37 cellular contexts compared by ENCODE assay signal in genomic region chr13:58584610-58585009, GRCh38.
"Had no signal": no experiment of that assay in that cellular context is flagged by ENCODE, and none has a peak within 500 bp of the region (broad histone marks: within the 10 kb centered on the region; RNA-seq: fewer than 3 reads in every experiment).

No MANE protein-coding gene starts in this region.

- H3K36me3 Mint-ChIP-seq: activated CD4-positive, alpha-beta memory T cell treated with anti-CD3 and anti-CD28 coated beads for 36 hours; activated naive CD4-positive, alpha-beta T cell treated with anti-CD3 and anti-CD28 coated beads, Interleukin-2, amount 50 U/mL, for 72 hours; activated naive CD8-positive, alpha-beta T cell treated with anti-CD3 and anti-CD28 coated beads for 36 hours had no signal

- FAIRE-seq: astrocyte, TTC549 had no signal

- H3K4me1 Mint-ChIP-seq: activated B cell treated with CpG ODN at 0.5 μM for 24 hours; activated CD4-positive, alpha-beta T cell treated with anti-CD3 and anti-CD28 coated beads, Interleukin-2, amount 10 ng/mL, durations not matched to agents 24 days and 14 days; activated naive CD8-positive, alpha-beta T cell treated with anti-CD3 and anti-CD28 coated beads for 36 hours; activated T-helper 17 cell treated with anti-CD3 and anti-CD28 coated beads, Interleukin-2, amount 50 U/mL, for 72 hours had no signal

- H3K4me3 Mint-ChIP-seq: activated B cell treated with CpG ODN at 0.5 μM for 24 hours; activated CD4-positive, alpha-beta memory T cell treated with anti-CD3 and anti-CD28 coated beads for 36 hours; activated CD4-positive, alpha-beta T cell treated with anti-CD3 and anti-CD28 coated beads, Interleukin-2, amount 10 ng/mL, durations not matched to agents 24 days and 14 days; activated CD8-positive, alpha-beta T cell treated with anti-CD3 and anti-CD28 coated beads for 36 hours; activated naive CD4-positive, alpha-beta T cell treated with anti-CD3 and anti-CD28 coated beads for 36 hours; activated naive CD8-positive, alpha-beta T cell treated with anti-CD3 and anti-CD28 coated beads for 36 hours; activated T-cell treated with anti-CD3 and anti-CD28 coated beads, Interleukin-2, amount 50 U/mL, for 4 hours; activated T-cell treated with anti-CD3 and anti-CD28 coated beads, Interleukin-2, amount 50 U/mL, for 72 hours; activated T-helper 1 cell treated with anti-CD3 and anti-CD28 coated beads, Interleukin-12 subunit alpha, Interleukin-12 subunit beta, Interleukin-2, Interleukin-4 antibody, amounts not matched to agents 30 ng/mL and 10 ng/mL and 1 ng/mL, durations not matched to agents 14 hours and 24 hours and 36 hours; activated T-helper 17 cell treated with anti-CD3 and anti-CD28 coated beads, Interleukin-2, amount 50 U/mL, for 72 hours; T-helper 1 cell treated with Interleukin-12 subunit alpha and Interleukin-12 subunit beta and Interleukin-4 antibody, amounts not matched to agents 30 μg/mL and 1 μg/mL, for 36 hours; T-helper 2 cell treated with Interferon-gamma antibody and Interleukin-4, amounts not matched to agents 5 μg/mL and 100 μg/mL, for 36 hours had no signal

- ATAC-seq: activated CD8-positive, alpha-beta T cell treated with anti-CD3 and anti-CD28 coated beads for 36 hours; activated naive CD4-positive, alpha-beta T cell treated with anti-CD3 and anti-CD28 coated beads, Interleukin-2, amount 50 U/mL, for 72 hours; activated T-cell treated with anti-CD3 and anti-CD28 coated beads, Interleukin-2, amount 50 U/mL, for 4 hours; activated T-cell treated with anti-CD3 and anti-CD28 coated beads, Interleukin-2, amount 50 U/mL, for 72 hours; activated T-helper 17 cell treated with anti-CD3 and anti-CD28 coated beads, Interleukin-2, amount 50 U/mL, for 72 hours; body of pancreas had no signal

- H3K27ac Mint-ChIP-seq: activated B cell treated with CpG ODN at 0.5 μM for 24 hours; activated CD4-positive, alpha-beta memory T cell treated with anti-CD3 and anti-CD28 coated beads for 36 hours; activated CD4-positive, alpha-beta T cell treated with anti-CD3 and anti-CD28 coated beads, Interleukin-2, amount 10 ng/mL, durations not matched to agents 24 days and 14 days; activated CD8-positive, alpha-beta T cell treated with anti-CD3 and anti-CD28 coated beads for 36 hours; activated naive CD4-positive, alpha-beta T cell treated with anti-CD3 and anti-CD28 coated beads for 36 hours; activated naive CD4-positive, alpha-beta T cell treated with anti-CD3 and anti-CD28 coated beads, Interleukin-2, amount 50 U/mL, for 72 hours; activated naive CD8-positive, alpha-beta T cell treated with anti-CD3 and anti-CD28 coated beads for 36 hours; activated T-cell treated with anti-CD3 and anti-CD28 coated beads, Interleukin-2, amount 50 U/mL, for 72 hours; activated T-helper 1 cell treated with anti-CD3 and anti-CD28 coated beads, Interleukin-12 subunit alpha, Interleukin-12 subunit beta, Interleukin-2, Interleukin-4 antibody, amounts not matched to agents 30 ng/mL and 10 ng/mL and 1 ng/mL, durations not matched to agents 14 hours and 24 hours and 36 hours; activated T-helper 17 cell treated with anti-CD3 and anti-CD28 coated beads, Interleukin-2, amount 50 U/mL, for 72 hours; T-helper 1 cell treated with Interleukin-12 subunit alpha and Interleukin-12 subunit beta and Interleukin-4 antibody, amounts not matched to agents 30 μg/mL and 1 μg/mL, for 36 hours; T-helper 2 cell treated with Interferon-gamma antibody and Interleukin-4, amounts not matched to agents 5 μg/mL and 100 μg/mL, for 36 hours had no signal

- H3K9me3 ChIP-seq: adrenal gland, body of pancreas, breast epithelium had no signal

- H3K27me3 ChIP-seq: adrenal gland, body of pancreas, brain microvascular endothelial cell, breast epithelium had no signal

- DNase-seq: activated B cell treated with CpG ODN at 0.5 μM for 24 hours; activated CD4-positive, alpha-beta memory T cell treated with anti-CD3 and anti-CD28 coated beads for 36 hours; activated CD4-positive, alpha-beta T cell treated with anti-CD3 and anti-CD28 coated beads for 4 hours; activated CD4-positive, alpha-beta T cell treated with anti-CD3 and anti-CD28 coated beads, Interleukin-2, amount 10 ng/mL, durations not matched to agents 24 days and 14 days; activated CD4-positive, alpha-beta T cell treated with anti-CD3 and anti-CD28 coated beads, Interleukin-2, amount 50 U/mL, for 1 hour; activated CD4-positive, alpha-beta T cell treated with anti-CD3 and anti-CD28 coated beads, Interleukin-2, amount 50 U/mL, for 4 hours; activated CD4-positive, CD25-positive, alpha-beta regulatory T cell treated with anti-CD3 and anti-CD28 coated beads, Interleukin-2, amount 50 U/mL, for 72 hours; activated CD8-positive, alpha-beta memory T cell treated with anti-CD3 and anti-CD28 coated beads, Interleukin-2, amount 50 U/mL, for 4 hours; activated CD8-positive, alpha-beta T cell treated with anti-CD3 and anti-CD28 coated beads for 36 hours; activated effector memory CD4-positive, alpha-beta T cell treated with anti-CD3 and anti-CD28 coated beads, Interleukin-2, amount 50 U/mL, for 16 hours; activated gamma-delta T cell treated with Interleukin-2 at 50 U/mL for 16 hours; activated naive CD4-positive, alpha-beta T cell; activated naive CD4-positive, alpha-beta T cell treated with anti-CD3 and anti-CD28 coated beads for 36 hours; activated naive CD4-positive, alpha-beta T cell treated with anti-CD3 and anti-CD28 coated beads, Interleukin-2, amount 50 U/mL, for 16 hours; activated naive CD8-positive, alpha-beta T cell treated with anti-CD3 and anti-CD28 coated beads for 36 hours; activated T-cell treated with anti-CD3 and anti-CD28 coated beads for 4 hours; activated T-cell treated with anti-CD3 and anti-CD28 coated beads, Interleukin-2, amount 50 U/mL, for 1 hour; activated T-cell treated with anti-CD3 and anti-CD28 coated beads, Interleukin-2, amount 50 U/mL, for 4 hours; activated T-cell treated with anti-CD3 and anti-CD28 coated beads, Interleukin-2, amount 50 U/mL, for 72 hours; adrenal gland; amniotic stem cell; aorta; body of pancreas; central memory CD4-positive, alpha-beta T cell; T-helper 1 cell; T-helper 2 cell; T-helper 9 cell had no signal

- H3K9me3 Mint-ChIP-seq: activated naive CD4-positive, alpha-beta T cell treated with anti-CD3 and anti-CD28 coated beads for 36 hours had no signal

- H3K4me3 ChIP-seq: adrenal gland, body of pancreas, breast epithelium had no signal

- H3K36me3 ChIP-seq: adrenal gland, brain microvascular endothelial cell, breast epithelium had no signal

- H3K27me3 Mint-ChIP-seq: activated B cell treated with CpG ODN at 0.5 μM for 24 hours; activated CD4-positive, alpha-beta memory T cell treated with anti-CD3 and anti-CD28 coated beads for 36 hours; activated CD4-positive, alpha-beta T cell treated with anti-CD3 and anti-CD28 coated beads, Interleukin-2, amount 10 ng/mL, durations not matched to agents 24 days and 14 days; activated CD8-positive, alpha-beta T cell treated with anti-CD3 and anti-CD28 coated beads for 36 hours; activated naive CD8-positive, alpha-beta T cell treated with anti-CD3 and anti-CD28 coated beads for 36 hours; activated T-helper 17 cell treated with anti-CD3 and anti-CD28 coated beads, Interleukin-2, amount 50 U/mL, for 72 hours had no signal

- H3K4me1 ChIP-seq: adrenal gland, body of pancreas, breast epithelium had no signal

- H3K27ac ChIP-seq: adrenal gland, body of pancreas, brain microvascular endothelial cell, breast epithelium, VCaP had no signal
